ENCODE assay signal across 8 cellular contexts in genomic region chr14:33839193-33840076, GRCh38.
DNase-seq lines count a peak whose midpoint lies in the region; ATAC-seq and TF ChIP-seq lines count a peak whose summit lies in the region.

No MANE protein-coding gene starts in this region.

- H3K27me3 Mint-ChIP-seq in CD14-positive monocyte (ENCODE audit: low read depth in 3 of 3) (peaks cover 0 to 4% (median 0%) of the 10 kb centered on the region in 3 donors), WTC11 (ENCODE audit: low read depth) (no peaks in the 10 kb centered on the region), chondrocyte (ENCODE audit: low read depth) (peaks cover 7% of the 10 kb centered on the region)

- H3K4me3 Mint-ChIP-seq in CD14-positive monocyte (no peak overlapping the region), WTC11 (no peak overlapping the region), chondrocyte (ENCODE audit: unreplicated experiment) (no peak overlapping the region)

- no peaks in the 10 kb centered on the region for H3K36me3 ChIP-seq in right lobe of liver

- H3K27me3 ChIP-seq in right lobe of liver, result no peaks in the 10 kb centered on the region

- no peaks in the 10 kb centered on the region for H3K9me3 ChIP-seq in right lobe of liver

- H3K27ac Mint-ChIP-seq in CD14-positive monocyte (no peak overlapping the region), WTC11 (no peak overlapping the region), chondrocyte (ENCODE audit: unreplicated experiment) (no peak overlapping the region)

- H3K27ac ChIP-seq in right lobe of liver, result no peak overlapping the region

- DNase-seq in CD14-positive monocyte (ENCODE audit: low spot score) (no peak), NCI-H2107 (lab: John Stamatoyannopoulos, UW) (peak; percentile 65), WTC11 (ENCODE audit: low spot score) (peak; percentile 49), chondrocyte (ENCODE audit: low spot score) (no peak), right lobe of liver (peak in 1 of 3 donors; percentile 27)
- peak; percentile 19 for DNase-seq in stimulated activated CD8-positive, alpha-beta memory T cell treated with anti-CD3 and anti-CD28 coated beads, Interleukin-4, amount 100 ng/mL, for 1 hour (ENCODE audit: low read depth in 2 of 2, low spot score in 1 of 2)

- no peak overlapping the region for H3K4me3 ChIP-seq in right lobe of liver

- H3K4me1 ChIP-seq in right lobe of liver, result no peaks in the 10 kb centered on the region

- H3K9me3 Mint-ChIP-seq in CD14-positive monocyte (no peaks in the 10 kb centered on the region), WTC11 (no peaks in the 10 kb centered on the region), chondrocyte (ENCODE audit: low read depth) (no peaks in the 10 kb centered on the region)

- CTCF ChIA-PET in WTC11 (lab: Charles Lee), result interaction anchor here (0.6 to 6.6 kb wide), 10 partner anchors 9 to 274 kb away, joined by 3 to 47 read pairs (median 6); no protein-coding TSS in a partner anchor

- ATAC-seq in GM19397 (IDR thresholded peaks at IDR 0.05; ENCODE audit: unreplicated experiment) (peak; percentile 66), WTC11 (peak; percentile 34; the same call in 1 of the 2 replicates), right lobe of liver (peak; percentile 86 to 92 (median 87)), HG02678 (IDR thresholded peaks at IDR 0.05; ENCODE audit: unreplicated experiment) (no peak)

- POLR2A ChIA-PET in WTC11 (lab: Charles Lee), result no interaction called here

- H3K4me1 Mint-ChIP-seq in CD14-positive monocyte, result no peaks in the 10 kb centered on the region
- H3K4me1 Mint-ChIP-seq in WTC11, result peaks cover 18% of the 10 kb centered on the region
- H3K4me1 Mint-ChIP-seq in chondrocyte (ENCODE audit: low read depth), result no peaks in the 10 kb centered on the region

- no peak for TF ChIP-seq POLR2A in right lobe of liver (IDR thresholded peaks at IDR 0.05)

- TF ChIP-seq CTCF in CD14-positive monocyte (IDR thresholded peaks at IDR 0.05), result peak; percentile 85
- TF ChIP-seq CTCF in WTC11 (IDR thresholded peaks at IDR 0.05), result peak; percentile 78
- TF ChIP-seq CTCF in chondrocyte (IDR thresholded peaks at IDR 0.05), result peak; percentile 98
- TF ChIP-seq CTCF in right lobe of liver (IDR thresholded peaks at IDR 0.05), result peak; percentile 67 to 89 (median 84)

- intact Hi-C loops in CD14-positive monocyte (cut with micrococcal nuclease) (loop anchor here (5.0 to 10.0 kb wide), 3 partner anchors 265 to 485 kb away; no protein-coding TSS in a partner anchor), right lobe of liver (cut with DNase I) (loop anchor here in 1 of 2 donors (10.0 kb wide), 3 partner anchors 265 to 485 kb away; no protein-coding TSS in a partner anchor)

- H3K36me3 Mint-ChIP-seq in CD14-positive monocyte (no peaks in the 10 kb centered on the region), WTC11 (no peaks in the 10 kb centered on the region), chondrocyte (ENCODE audit: low read depth) (no peaks in the 10 kb centered on the region)

- WGBS in right lobe of liver (ENCODE audit: insufficient coverage, low coverage, low lambda C conversion rate, missing lambda C conversion rate), result 47% methylated on average over 15 of the region's 16 CpGs

TF ChIP-seq in WTC11, 78 proteins besides CTCF, POLR2A, EP300 and RAD21:
- TF ChIP-seq USF1 (CRISPR knock-in tag; IDR thresholded peaks at IDR 0.05) (no peak), CBFB (CRISPR knock-in tag; IDR thresholded peaks at IDR 0.05; ENCODE audit: low read depth) (no peak), PREB (CRISPR knock-in tag; IDR thresholded peaks at IDR 0.05; ENCODE audit: borderline replicate concordance) (no peak), CDX4 (CRISPR knock-in tag; IDR thresholded peaks at IDR 0.05; ENCODE audit: borderline replicate concordance) (no peak), JAZF1 (CRISPR knock-in tag; IDR thresholded peaks at IDR 0.05) (no peak), GABPB1 (CRISPR knock-in tag; IDR thresholded peaks at IDR 0.05) (no peak), ATF2 (CRISPR knock-in tag; IDR thresholded peaks at IDR 0.05; ENCODE audit: borderline replicate concordance, low read depth) (no peak)

Comparison
In these comparisons a context has a peak if more than half of its experiments do, and no peak if none do; other contexts are left out.
1. DNase-seq: peak in NCI-H2107 (single experiment), WTC11 (single experiment) and stimulated activated CD8-positive, alpha-beta memory T cell treated with anti-CD3 and anti-CD28 coated beads, Interleukin-4, amount 100 ng/mL, for 1 hour (2 of 2); none in CD14-positive monocyte (single experiment) and chondrocyte (single experiment).
2. Peak in every context shown above with its lines, with median percentiles within 50 percentile points of each other: CTCF ChIP-seq.